17 cellular contexts compared by ENCODE assay signal in genomic region chr6:5094327-5094726, GRCh38. TPM values are rescaled to one million over a fixed set of nuclear protein-coding genes. Genes with fewer than 3 reads are reported as not detected.
DNase-seq lines count a peak whose midpoint lies in the region; ATAC-seq and TF ChIP-seq lines count a peak whose summit lies in the region.
"Had no signal": no experiment of that assay in that cellular context is flagged by ENCODE, and none has a peak within 500 bp of the region (broad histone marks: within the 10 kb centered on the region; RNA-seq: fewer than 3 reads in every experiment).

No MANE protein-coding gene starts in this region.

- H3K27me3 ChIP-seq in left ventricle myocardium inferior (ENCODE audit: low read depth) = no peaks in the 10 kb centered on the region
- no peaks in the 10 kb centered on the region for H3K27me3 ChIP-seq in heart right ventricle
- H3K27me3 ChIP-seq in adipocyte (replicated peaks; ENCODE audit: control insufficient read depth, insufficient read depth, low read length) = no peaks in the 10 kb centered on the region
- no peaks in the 10 kb centered on the region for H3K27me3 ChIP-seq in upper lobe of right lung

- no peak for DNase-seq in left ventricle myocardium inferior
- DNase-seq in heart right ventricle = no peak
- peak; percentile 95 for DNase-seq in adipocyte (ENCODE audit: low read depth)
- peak; percentile 85 to 92 for DNase-seq in foreskin fibroblast
- DNase-seq in upper lobe of right lung = no peak
- DNase-seq: activated CD4-positive, CD25-positive, alpha-beta regulatory T cell treated with anti-CD3 and anti-CD28 coated beads, Interleukin-2, amount 50 U/mL, for 72 hours; activated effector memory CD4-positive, alpha-beta T cell treated with Interleukin-2 at 50 U/mL for 16 hours; midbrain; NCI-H1436; NCI-H774 had no signal

- WGBS in heart right ventricle, 2 donors = 86 to 87% methylated on average over 3 of the region's 3 CpGs

- no peak for ATAC-seq in heart right ventricle
- no peak for ATAC-seq in upper lobe of right lung
- ATAC-seq in GM18870 (IDR thresholded peaks at IDR 0.05; ENCODE audit: unreplicated experiment) = no peak
- no peak for ATAC-seq in GM21576 (IDR thresholded peaks at IDR 0.05; ENCODE audit: unreplicated experiment)
- no peak for ATAC-seq in HG03354 (IDR thresholded peaks at IDR 0.05; ENCODE audit: poor library complexity, severe bottlenecking, unreplicated experiment)
- ATAC-seq: A549 had no signal

- peak overlapping the region; percentile 79 for H3K27ac ChIP-seq in left ventricle myocardium inferior (replicated peaks)
- peak overlapping the region in 4 of 10 donors; percentile 23 to 75 (median 46) for H3K27ac ChIP-seq in heart right ventricle
- H3K27ac ChIP-seq in upper lobe of right lung = no peak overlapping the region
- H3K27ac ChIP-seq: A549, coronary artery, hepatocyte had no signal

- H3K4me1 ChIP-seq in left ventricle myocardium inferior (peaks cover 69% of the 10 kb centered on the region), heart right ventricle (peaks cover 0 to 69% (median 26%) of the 10 kb centered on the region in 9 donors), adipocyte (ENCODE audit: control insufficient read depth, insufficient read depth, low read length) (peaks cover 33% of the 10 kb centered on the region), upper lobe of right lung (no peaks in the 10 kb centered on the region)

- H3K36me3 ChIP-seq in left ventricle myocardium inferior = no peaks in the 10 kb centered on the region
- no peaks in the 10 kb centered on the region for H3K36me3 ChIP-seq in heart right ventricle
- no peaks in the 10 kb centered on the region for H3K36me3 ChIP-seq in adipocyte (ENCODE audit: control insufficient read depth, insufficient read depth, low read length, severe bottlenecking)
- no peaks in the 10 kb centered on the region for H3K36me3 ChIP-seq in upper lobe of right lung
- H3K36me3 ChIP-seq: thoracic aorta had no signal

- intact Hi-C loops in left ventricle myocardium inferior (cut with micrococcal nuclease) (no loop called here), heart right ventricle (cut with DNase I) (no loop called here), upper lobe of right lung (cut with DNase I) (no loop called here)

- no peak for TF ChIP-seq CTCF in left ventricle myocardium inferior (IDR thresholded peaks at IDR 0.05; ENCODE audit: borderline replicate concordance)
- TF ChIP-seq CTCF in heart right ventricle (IDR thresholded peaks at IDR 0.05) = no peak
- TF ChIP-seq CTCF in foreskin fibroblast (IDR thresholded peaks at IDR 0.05; ENCODE audit: low read depth, low read length) = no peak
- TF ChIP-seq CTCF in upper lobe of right lung (IDR thresholded peaks at IDR 0.05) = no peak

- H3K9me3 ChIP-seq in left ventricle myocardium inferior (replicated peaks) = no peaks in the 10 kb centered on the region
- no peaks in the 10 kb centered on the region for H3K9me3 ChIP-seq in heart right ventricle
- no peaks in the 10 kb centered on the region for H3K9me3 ChIP-seq in adipocyte (ENCODE audit: control insufficient read depth, low read length)
- no peaks in the 10 kb centered on the region for H3K9me3 ChIP-seq in upper lobe of right lung
- H3K9me3 ChIP-seq: A549, thoracic aorta had no signal

- no peak overlapping the region for H3K9ac ChIP-seq in adipocyte (ENCODE audit: low read length)

- H3K4me3 ChIP-seq in left ventricle myocardium inferior = no peak overlapping the region
- H3K4me3 ChIP-seq in heart right ventricle = no peak overlapping the region
- H3K4me3 ChIP-seq in adipocyte (ENCODE audit: low read length) = no peak overlapping the region
- H3K4me3 ChIP-seq in foreskin fibroblast (ENCODE audit: low read depth in 1 of 2, low read length in 2 of 2) = no peak overlapping the region
- no peak overlapping the region for H3K4me3 ChIP-seq in upper lobe of right lung
- H3K4me3 ChIP-seq: A549, coronary artery, hepatocyte, thoracic aorta had no signal

RNA-seq across cellular contexts. Expression of gene PPP1R3G, which starts 9.2 kb away (rescaled TPM):
- total RNA-seq in left ventricle myocardium inferior = 11.1 TPM
- total RNA-seq in heart right ventricle = 10 to 100 TPM in 3 of 10 donors, 1 to 10 TPM in 7; 6.3 to 12.2 (median 9.2) TPM
- 1 to 10 TPM; 3.8 to 5.5 TPM for polyA plus RNA-seq in heart right ventricle
- total RNA-seq in upper lobe of right lung = 0.46 TPM

Comparison
In these comparisons a context has a peak if more than half of its experiments do, and no peak if none do; other contexts are left out.
1. DNase-seq: peak in adipocyte (single experiment) and foreskin fibroblast (2 of 2); none in left ventricle myocardium inferior (single experiment), heart right ventricle (0 of 2) and upper lobe of right lung (single experiment).